Comparison of ENCODE assay signal across 28 cellular contexts in genomic region chr2:108614659-108615058, GRCh38.
DNase-seq lines count a peak whose midpoint lies in the region; ATAC-seq and TF ChIP-seq lines count a peak whose summit lies in the region.
"Had no signal": no experiment of that assay in that cellular context is flagged by ENCODE, and none has a peak within 500 bp of the region (broad histone marks: within the 10 kb centered on the region; RNA-seq: fewer than 3 reads in every experiment).

No MANE protein-coding gene starts in this region.

- peak overlapping the region; percentile 29 to 62 for H3K4me3 Mint-ChIP-seq in activated T-cell treated with anti-CD3 and anti-CD28 coated beads, Interleukin-2, amount 50 U/mL, for 72 hours
- H3K4me3 Mint-ChIP-seq in effector memory CD8-positive, alpha-beta T cell = no peak overlapping the region
- no peak overlapping the region for H3K4me3 Mint-ChIP-seq in HFFc6
- H3K4me3 Mint-ChIP-seq: activated naive CD8-positive, alpha-beta T cell treated with anti-CD3 and anti-CD28 coated beads for 36 hours; neural progenitor cell had no signal

- ATAC-seq in activated T-cell treated with anti-CD3 and anti-CD28 coated beads, Interleukin-2, amount 50 U/mL, for 72 hours (replicated peaks in 1 of 2) = no peak
- no peak for ATAC-seq in effector memory CD8-positive, alpha-beta T cell (replicated peaks)
- ATAC-seq in HG03139 (IDR thresholded peaks at IDR 0.05; ENCODE audit: unreplicated experiment) = no peak
- ATAC-seq: body of pancreas, gastroesophageal sphincter, GM12878 had no signal

- H3K4me3 ChIP-seq in suprapubic skin = no peak overlapping the region
- H3K4me3 ChIP-seq: body of pancreas, gastroesophageal sphincter, GM12878, neural progenitor cell, smooth muscle cell, uterus had no signal

- H3K27ac Mint-ChIP-seq in activated T-cell treated with anti-CD3 and anti-CD28 coated beads, Interleukin-2, amount 50 U/mL, for 72 hours = peak overlapping the region; percentile 90
- peak overlapping the region; percentile 92 to 98 for H3K27ac Mint-ChIP-seq in effector memory CD8-positive, alpha-beta T cell
- no peak overlapping the region for H3K27ac Mint-ChIP-seq in HFFc6

- TF ChIP-seq EP300 in suprapubic skin (IDR thresholded peaks at IDR 0.05) = no peak

- H3K9me3 Mint-ChIP-seq in activated T-cell treated with anti-CD3 and anti-CD28 coated beads, Interleukin-2, amount 50 U/mL, for 72 hours = no peaks in the 10 kb centered on the region
- no peaks in the 10 kb centered on the region for H3K9me3 Mint-ChIP-seq in effector memory CD8-positive, alpha-beta T cell
- no peaks in the 10 kb centered on the region for H3K9me3 Mint-ChIP-seq in HFFc6
- H3K9me3 Mint-ChIP-seq: neural progenitor cell had no signal

- no peaks in the 10 kb centered on the region for H3K27me3 ChIP-seq in suprapubic skin
- H3K27me3 ChIP-seq: body of pancreas, gastroesophageal sphincter, neural progenitor cell, uterus had no signal

- peaks cover 88% of the 10 kb centered on the region for H3K4me1 Mint-ChIP-seq in activated T-cell treated with anti-CD3 and anti-CD28 coated beads, Interleukin-2, amount 50 U/mL, for 72 hours (ENCODE audit: low read depth)
- peaks cover 44 to 75% of the 10 kb centered on the region in 2 donors for H3K4me1 Mint-ChIP-seq in effector memory CD8-positive, alpha-beta T cell (ENCODE audit: low read depth in 2 of 2)
- peaks cover 78% of the 10 kb centered on the region for H3K4me1 Mint-ChIP-seq in HFFc6 (ENCODE audit: low read depth)

- no peaks in the 10 kb centered on the region for H3K36me3 Mint-ChIP-seq in activated T-cell treated with anti-CD3 and anti-CD28 coated beads, Interleukin-2, amount 50 U/mL, for 72 hours (ENCODE audit: insufficient read depth in 2 of 2)
- peaks cover 9% of the 10 kb centered on the region for H3K36me3 Mint-ChIP-seq in effector memory CD8-positive, alpha-beta T cell (ENCODE audit: insufficient read depth)
- H3K36me3 Mint-ChIP-seq in HFFc6 (ENCODE audit: low read depth) = no peaks in the 10 kb centered on the region

- TF ChIP-seq POLR2A in suprapubic skin (IDR thresholded peaks at IDR 0.05) = no peak

- H3K9me3 ChIP-seq in suprapubic skin = no peaks in the 10 kb centered on the region
- H3K9me3 ChIP-seq: body of pancreas, gastroesophageal sphincter, uterus had no signal

- H3K4me1 ChIP-seq in suprapubic skin = peaks cover 75% of the 10 kb centered on the region

- no peak for TF ChIP-seq CTCF in suprapubic skin (IDR thresholded peaks at IDR 0.05)
- TF ChIP-seq CTCF in HFFc6 (IDR thresholded peaks at IDR 0.05) = no peak

- WGBS in suprapubic skin = 47% methylated on average over 4 of the region's 4 CpGs

- H3K36me3 ChIP-seq in suprapubic skin = no peaks in the 10 kb centered on the region
- H3K36me3 ChIP-seq: gastroesophageal sphincter, neural progenitor cell, uterus had no signal

- H3K27me3 Mint-ChIP-seq in activated T-cell treated with anti-CD3 and anti-CD28 coated beads, Interleukin-2, amount 50 U/mL, for 72 hours (ENCODE audit: low read depth) = no peaks in the 10 kb centered on the region
- H3K27me3 Mint-ChIP-seq in effector memory CD8-positive, alpha-beta T cell = no peaks in the 10 kb centered on the region
- no peaks in the 10 kb centered on the region; the same call in 1 of the 2 replicates for H3K27me3 Mint-ChIP-seq in HFFc6 (ENCODE audit: insufficient read depth)
- H3K27me3 Mint-ChIP-seq: activated naive CD8-positive, alpha-beta T cell treated with anti-CD3 and anti-CD28 coated beads for 36 hours had no signal

- no peak for DNase-seq in activated T-cell treated with anti-CD3 and anti-CD28 coated beads, Interleukin-2, amount 50 U/mL, for 72 hours
- no peak for DNase-seq in activated T-cell treated with anti-CD3 and anti-CD28 coated beads, Interleukin-2, amount 50 U/mL, for 48 hours
- DNase-seq in SW480 (ENCODE audit: low spot score) = peak; percentile 54
- DNase-seq in effector memory CD8-positive, alpha-beta T cell = no peak
- DNase-seq in suprapubic skin (ENCODE audit: low spot score in 2 of 2) = no peak
- no peak for DNase-seq in HFFc6
- no peak for DNase-seq in globus pallidus (ENCODE audit: low spot score)
- DNase-seq: ACHN; activated CD4-positive, CD25-positive, alpha-beta regulatory T cell; activated CD8-positive, alpha-beta memory T cell treated with anti-CD3 and anti-CD28 coated beads, Interleukin-2, amount 50 U/mL, for 48 hours; activated naive CD8-positive, alpha-beta T cell treated with anti-CD3 and anti-CD28 coated beads for 36 hours; body of pancreas; C1 segment of cervical spinal cord; cortex of kidney; DMS153; GF-D8; GOT3; midbrain; NCI-H1105 treated with DMSO at 0.1 percent for 48 hours; NCI-H524; SHP77 treated with DMSO at 0.1 percent for 48 hours; stimulated activated CD4-positive, alpha-beta T cell treated with anti-CD3 and anti-CD28 coated beads, Interleukin-4, amount 100 ng/mL, for 1 hour; uterus had no signal

- H3K27ac ChIP-seq in suprapubic skin = peak overlapping the region; percentile 52
- H3K27ac ChIP-seq: neural progenitor cell had no signal

Comparison
In these comparisons a context has a peak if more than half of its experiments do, and no peak if none do; other contexts are left out.
1. H3K4me3 Mint-ChIP-seq: peak in activated T-cell treated with anti-CD3 and anti-CD28 coated beads, Interleukin-2, amount 50 U/mL, for 72 hours (2 of 2); none in effector memory CD8-positive, alpha-beta T cell (0 of 2) and HFFc6 (single experiment).